ENCODE assay signal across 19 cellular contexts in the genomic region with DNA sequence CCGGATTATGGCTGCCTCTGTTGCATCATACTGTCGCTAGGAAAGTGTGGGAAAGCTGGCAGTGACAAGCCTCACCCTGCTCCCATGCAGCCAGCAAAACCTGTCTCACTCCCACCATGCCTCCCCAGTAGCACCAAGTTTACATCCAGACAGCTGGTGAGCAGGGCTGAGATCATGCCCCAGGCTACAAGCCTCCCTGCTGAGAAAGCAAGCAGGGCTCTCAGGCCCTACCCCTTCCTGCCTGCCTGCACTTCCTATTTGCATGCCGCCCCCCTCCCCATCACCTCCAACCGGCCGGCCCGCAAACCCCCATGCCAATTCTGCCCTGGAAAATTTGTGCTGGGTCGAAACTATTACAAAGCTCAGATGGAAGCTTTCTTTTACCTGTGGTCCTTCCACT.
"Had no signal": no experiment of that assay in that cellular context is flagged by ENCODE, and none has a peak within 500 bp of the region (broad histone marks: within the 10 kb centered on the region; RNA-seq: fewer than 3 reads in every experiment).

No MANE protein-coding gene starts in this region.

- H3K27me3 ChIP-seq: esophagus squamous epithelium had no signal

- H3K36me3 ChIP-seq: esophagus squamous epithelium had no signal

- H3K4me3 ChIP-seq: esophagus squamous epithelium, skin epidermis had no signal

- H3K4me1 ChIP-seq: esophagus squamous epithelium had no signal

- DNase-seq: activated B cell treated with CpG ODN at 0.5 μM for 24 hours; activated CD4-positive, alpha-beta T cell treated with anti-CD3 and anti-CD28 coated beads for 48 hours; activated CD8-positive, alpha-beta memory T cell treated with anti-CD3 and anti-CD28 coated beads, Interleukin-2, amount 50 U/mL, for 4 hours; activated CD8-positive, alpha-beta T cell treated with anti-CD3 and anti-CD28 coated beads for 36 hours; activated gamma-delta T cell; activated T-cell treated with anti-CD3 and anti-CD28 coated beads, Interleukin-2, amount 50 U/mL, for 72 hours; caudate nucleus; esophagus squamous epithelium; hippocampal formation; kidney glomerular epithelial cell; left ventricle myocardium superior; natural killer cell; nucleus accumbens; stimulated activated CD4-positive, alpha-beta T cell treated with anti-CD3 and anti-CD28 coated beads, Interleukin-4, amount 100 ng/mL, for 4 hours; stimulated activated CD8-positive, alpha-beta memory T cell treated with anti-CD3 and anti-CD28 coated beads, Interleukin-4, amount 100 ng/mL, for 48 hours; stimulated activated naive CD8-positive, alpha-beta T cell treated with anti-CD3 and anti-CD28 coated beads, Interleukin-15, Interleukin-2, amounts not matched to agents 100 U/mL and 50 U/mL, for 24 hours; T-helper 2 cell; trophoblast cell had no signal

- H3K27ac ChIP-seq: esophagus squamous epithelium, skin epidermis had no signal
